ENCODE assay signal across 11 cellular contexts in the genomic region with DNA sequence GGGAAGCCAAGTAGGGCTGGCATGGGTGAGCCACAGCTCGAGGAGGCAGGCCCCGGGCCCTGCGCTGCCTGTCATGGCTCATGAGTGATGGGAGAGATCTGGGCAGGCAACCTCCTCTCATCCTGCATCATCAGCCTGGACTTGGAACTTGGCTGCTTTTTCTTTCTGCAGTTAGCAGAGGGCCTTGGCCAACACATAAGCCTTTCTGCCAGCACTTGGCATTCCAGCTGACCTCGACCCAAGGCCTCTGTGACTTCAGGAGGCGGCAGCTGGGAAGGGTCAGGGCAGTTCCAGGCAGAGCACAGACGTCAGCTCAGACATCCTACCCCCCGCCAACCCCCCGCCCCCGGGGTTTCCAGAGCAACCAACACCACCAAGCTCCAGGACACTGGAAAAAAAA. TPM values are rescaled to one million over a fixed set of nuclear protein-coding genes. Genes with fewer than 3 reads are reported as not detected.
DNase-seq lines count a peak whose midpoint lies in the region; ATAC-seq and TF ChIP-seq lines count a peak whose summit lies in the region.
"Had no signal": no experiment of that assay in that cellular context is flagged by ENCODE, and none has a peak within 500 bp of the region (broad histone marks: within the 10 kb centered on the region; RNA-seq: fewer than 3 reads in every experiment).

No MANE protein-coding gene starts in this region.

- peaks cover 22% of the 10 kb centered on the region for H3K79me1 ChIP-seq in mesenchymal stem cell (replicated peaks; ENCODE audit: low read length, poor library complexity, severe bottlenecking)

- 65% methylated on average over 6 of the region's 9 CpGs for WGBS in mesenchymal stem cell
- 49 to 69% methylated on average over 6 to 9 of the region's 9 CpGs for WGBS in upper lobe of left lung, 2 donors

- H3K14ac ChIP-seq in mesenchymal stem cell (ENCODE audit: low read length in 2 of 2), result no peak overlapping the region

- H2BK5ac ChIP-seq in mesenchymal stem cell (ENCODE audit: low read depth, low read length, poor library complexity, severe bottlenecking), result no peak overlapping the region

- H3K27ac ChIP-seq in mesenchymal stem cell (ENCODE audit: low read length, poor library complexity, severe bottlenecking) (no peak overlapping the region), upper lobe of left lung (peak overlapping the region in 1 of 4 donors; percentile 28)
- H3K27ac ChIP-seq: cardiac muscle cell had no signal

- H3K9me3 ChIP-seq in mesenchymal stem cell (ENCODE audit: control insufficient read depth, low read length) (no peaks in the 10 kb centered on the region), upper lobe of left lung (no peaks in the 10 kb centered on the region)

- H3K4me1 ChIP-seq in mesenchymal stem cell (ENCODE audit: control insufficient read depth, insufficient read depth, low read depth, low read length) (peaks cover 10% of the 10 kb centered on the region), upper lobe of left lung (peaks cover 10 to 19% (median 11%) of the 10 kb centered on the region in 4 donors)

- peak overlapping the region; percentile 4 for H2AK5ac ChIP-seq in mesenchymal stem cell (ENCODE audit: low read length, severe bottlenecking)

- H3K36me3 ChIP-seq in mesenchymal stem cell (ENCODE audit: control insufficient read depth in 1 of 2, insufficient read depth in 2 of 2, low read depth in 1 of 2, low read length in 2 of 2) (peaks cover 26 to 47% of the 10 kb centered on the region in 2 experiments), upper lobe of left lung (no peaks in the 10 kb centered on the region)
- H3K36me3 ChIP-seq: cardiac muscle cell had no signal

- peak overlapping the region; percentile 46 to 52 for H3K18ac ChIP-seq in mesenchymal stem cell (ENCODE audit: low read depth in 1 of 2, low read length in 2 of 2)

- H3K4me2 ChIP-seq in mesenchymal stem cell (ENCODE audit: low read length, poor library complexity, severe bottlenecking), result no peak overlapping the region

- no peak overlapping the region for H3K4ac ChIP-seq in mesenchymal stem cell (ENCODE audit: low read depth in 1 of 2, low read length in 2 of 2)

- DNase-seq in NCI-H446 (lab: John Stamatoyannopoulos, UW) (peak; percentile 39 to 73), mesenchymal stem cell (peak; percentile 62), upper lobe of left lung (peak in 1 of 2 donors; percentile 80)
- DNase-seq: activated T-cell treated with anti-CD3 and anti-CD28 coated beads for 4 hours, NCI-H1092 treated with DMSO at 0.1 percent for 48 hours had no signal

- H3K27me3 ChIP-seq in mesenchymal stem cell (ENCODE audit: control insufficient read depth in 1 of 2, insufficient read depth in 1 of 2, low read length in 2 of 2), result no peaks in the 10 kb centered on the region
- H3K27me3 ChIP-seq in upper lobe of left lung, result no peaks in the 10 kb centered on the region
- H3K27me3 ChIP-seq: cardiac muscle cell had no signal

- H2AFZ ChIP-seq in mesenchymal stem cell (ENCODE audit: low read depth, low read length), result no peak overlapping the region

- H4K8ac ChIP-seq in mesenchymal stem cell (ENCODE audit: low read length), result no peak overlapping the region

- no peak for TF ChIP-seq CTCF in upper lobe of left lung (IDR thresholded peaks at IDR 0.05)

- peak overlapping the region; percentile 9 for H3K9ac ChIP-seq in mesenchymal stem cell (ENCODE audit: low read length)

- no peak for TF ChIP-seq EP300 in upper lobe of left lung (IDR thresholded peaks at IDR 0.05)

- TF ChIP-seq POLR2A in upper lobe of left lung (IDR thresholded peaks at IDR 0.05), result no peak

- peak overlapping the region; percentile 77 for H2BK15ac ChIP-seq in mesenchymal stem cell (ENCODE audit: low read depth, poor library complexity, severe bottlenecking)

- no peak overlapping the region for H3K23ac ChIP-seq in mesenchymal stem cell (ENCODE audit: low read length in 2 of 2)

- no peak overlapping the region for H3K4me3 ChIP-seq in mesenchymal stem cell (ENCODE audit: insufficient read depth in 1 of 2, low read depth in 1 of 2, low read length in 2 of 2)
- no peak overlapping the region for H3K4me3 ChIP-seq in upper lobe of left lung
- H3K4me3 ChIP-seq: cardiac muscle cell had no signal

- H2BK12ac ChIP-seq in mesenchymal stem cell (ENCODE audit: low read length in 2 of 2), result peak overlapping the region in 1 of 2 experiments; percentile 49

- peak; percentile 11 for ATAC-seq in esophagus mucosa
- peak; percentile 38 to 53 for ATAC-seq in upper lobe of left lung (ENCODE audit: low FRiP score in 2 of 2)
- ATAC-seq in HG03565 (IDR thresholded peaks at IDR 0.05; ENCODE audit: unreplicated experiment), result no peak
- ATAC-seq in GM18907 (IDR thresholded peaks at IDR 0.05; ENCODE audit: unreplicated experiment), result no peak
- ATAC-seq in HG02623 (IDR thresholded peaks at IDR 0.05; ENCODE audit: unreplicated experiment), result no peak
- ATAC-seq: HCT116 had no signal

- H2BK120ac ChIP-seq in mesenchymal stem cell (ENCODE audit: low read depth, low read length), result no peak overlapping the region

- no peak overlapping the region for H4K91ac ChIP-seq in mesenchymal stem cell (ENCODE audit: low read length)

RNA-seq across cellular contexts. Expression of a gene that starts 7.6 kb away (rescaled TPM):
- 2.2 TPM for total RNA-seq in esophagus mucosa
- polyA plus RNA-seq in mesenchymal stem cell (2013, experiment 1 of 2), result 71.1 TPM
- polyA plus RNA-seq in mesenchymal stem cell (2013, experiment 2 of 2), result 71.6 TPM
- total RNA-seq in upper lobe of left lung, result 10 to 100 TPM in 2 of 6 donors, 1 to 10 TPM in 4; 3.3 to 13.6 (median 5.4) TPM

Comparison
In these comparisons a context has a peak if more than half of its experiments do, and no peak if none do; other contexts are left out.
1. ATAC-seq: peak in esophagus mucosa (single experiment) and upper lobe of left lung (2 of 2); none in HG03565 (single experiment), GM18907 (single experiment) and HG02623 (single experiment).